ENCODE assay signal across 22 cellular contexts in genomic region chr4:1105067-1105466, GRCh38. TPM values are rescaled to one million over a fixed set of nuclear protein-coding genes. Genes with fewer than 3 reads are reported as not detected.
"Had no signal": no experiment of that assay in that cellular context is flagged by ENCODE, and none has a peak within 500 bp of the region (broad histone marks: within the 10 kb centered on the region; RNA-seq: fewer than 3 reads in every experiment).

No MANE protein-coding gene starts in this region.

- H3K27ac Mint-ChIP-seq: activated naive CD4-positive, alpha-beta T cell treated with anti-CD3 and anti-CD28 coated beads, Interleukin-2, amount 10 ng/mL, durations not matched to agents 7 days and 5 days; activated naive CD8-positive, alpha-beta T cell treated with anti-CD3 and anti-CD28 coated beads for 36 hours; activated T-cell treated with anti-CD3 and anti-CD28 coated beads, Interleukin-2, amount 50 U/mL, for 72 hours; activated T-helper 2 cell treated with anti-CD3 and anti-CD28 coated beads, Interferon-gamma antibody, Interleukin-2, Interleukin-4, amounts not matched to agents 10 μg/mL and 5 μg/mL and 100 μg/mL, durations not matched to agents 14 hours and 24 hours and 36 hours had no signal

- H3K4me3 Mint-ChIP-seq: activated naive CD4-positive, alpha-beta T cell treated with anti-CD3 and anti-CD28 coated beads, Interleukin-2, amount 10 ng/mL, durations not matched to agents 7 days and 5 days; activated naive CD8-positive, alpha-beta T cell treated with anti-CD3 and anti-CD28 coated beads for 36 hours; activated T-cell treated with anti-CD3 and anti-CD28 coated beads, Interleukin-2, amount 50 U/mL, for 72 hours had no signal

- H3K9me3 Mint-ChIP-seq: activated naive CD4-positive, alpha-beta T cell treated with anti-CD3 and anti-CD28 coated beads, Interleukin-2, amount 10 ng/mL, durations not matched to agents 7 days and 5 days; activated naive CD8-positive, alpha-beta T cell treated with anti-CD3 and anti-CD28 coated beads for 36 hours; activated T-cell treated with anti-CD3 and anti-CD28 coated beads, Interleukin-2, amount 50 U/mL, for 72 hours; activated T-helper 2 cell treated with anti-CD3 and anti-CD28 coated beads, Interferon-gamma antibody, Interleukin-2, Interleukin-4, amounts not matched to agents 10 μg/mL and 5 μg/mL and 100 μg/mL, durations not matched to agents 14 hours and 24 hours and 36 hours had no signal

- H3K4me3 ChIP-seq: MG63 had no signal

- H3K9me3 ChIP-seq: MG63 had no signal

- H3K27me3 ChIP-seq: MG63 had no signal

- DNase-seq: activated CD4-positive, alpha-beta T cell treated with anti-CD3 and anti-CD28 coated beads for 4 hours; activated CD4-positive, alpha-beta T cell treated with anti-CD3 and anti-CD28 coated beads, Interleukin-2, amount 50 U/mL, for 48 hours; activated CD8-positive, alpha-beta memory T cell treated with anti-CD3 and anti-CD28 coated beads, Interleukin-2, amount 50 U/mL, for 4 hours; activated gamma-delta T cell treated with Interleukin-2 at 50 U/mL for 16 hours; activated naive CD4-positive, alpha-beta T cell treated with anti-CD3 and anti-CD28 coated beads, Interleukin-2, amount 10 ng/mL, durations not matched to agents 7 days and 5 days; activated naive CD8-positive, alpha-beta T cell treated with anti-CD3 and anti-CD28 coated beads for 36 hours; MG63; MV-4-11; NCI-H1092 treated with DMSO at 0.1 percent for 48 hours; NCI-H1417 treated with DMSO at 0.1 percent for 48 hours; NCI-H1694; NCI-H2029 treated with DMSO at 0.1 percent for 48 hours; NCI-H345; NCI-H510A; NCI-H526 treated with DMSO at 0.1 percent for 48 hours; NCI-H82; SIG-M5 had no signal

- H3K36me3 Mint-ChIP-seq: activated naive CD4-positive, alpha-beta T cell treated with anti-CD3 and anti-CD28 coated beads, Interleukin-2, amount 10 ng/mL, durations not matched to agents 7 days and 5 days; activated naive CD8-positive, alpha-beta T cell treated with anti-CD3 and anti-CD28 coated beads for 36 hours had no signal

- H3K4me1 Mint-ChIP-seq: activated naive CD4-positive, alpha-beta T cell treated with anti-CD3 and anti-CD28 coated beads, Interleukin-2, amount 10 ng/mL, durations not matched to agents 7 days and 5 days; activated naive CD8-positive, alpha-beta T cell treated with anti-CD3 and anti-CD28 coated beads for 36 hours had no signal

- H3K27ac ChIP-seq: VCaP had no signal

- H3K36me3 ChIP-seq: MG63 had no signal

RNA-seq across cellular contexts. Expression of gene RNF212, which starts 8.3 kb away (rescaled TPM):
- total RNA-seq: OCI-LY7, RPMI7951 had no signal
